Comparison of ENCODE assay signal across 8 cellular contexts in the genomic region with DNA sequence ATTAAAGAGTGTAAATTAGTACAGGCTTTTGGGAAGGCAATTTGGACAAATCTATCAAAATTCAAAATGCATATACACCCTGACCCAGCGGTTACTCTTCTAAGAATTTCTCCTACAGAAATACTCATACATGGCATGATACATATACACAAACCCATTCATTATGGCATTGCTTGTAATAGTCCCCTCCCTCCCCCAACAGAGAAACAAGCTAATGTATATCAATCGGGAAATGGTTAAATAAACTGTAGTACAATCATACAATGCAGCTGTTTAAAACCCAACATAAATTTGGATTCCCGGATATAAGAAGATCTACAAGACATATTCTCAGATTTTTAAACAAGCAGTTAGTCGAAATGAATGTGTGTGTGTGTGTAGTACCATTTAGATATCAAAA. TPM values are rescaled to one million over a fixed set of nuclear protein-coding genes. Genes with fewer than 3 reads are reported as not detected.
DNase-seq lines count a peak whose midpoint lies in the region; ATAC-seq, FAIRE-seq and TF ChIP-seq lines count a peak whose summit lies in the region.

No MANE protein-coding gene starts in this region.

- H3K4me3 Mint-ChIP-seq in endodermal cell: peak overlapping the region; percentile 88

- H3K4me3 ChIP-seq in endodermal cell (ENCODE audit: low read length) (peak overlapping the region; percentile 94), pancreas (peak overlapping the region; percentile 33 to 58 (median 50))

- H3K27me3 ChIP-seq in endodermal cell (ENCODE audit: control insufficient read depth, insufficient read depth, low read length, poor library complexity, severe bottlenecking) (no peaks in the 10 kb centered on the region), pancreas (peaks cover 0 to 6% (median 0%) of the 10 kb centered on the region in 4 donors)

- ATAC-seq in pancreas: no peak
- ATAC-seq in HG03520 (IDR thresholded peaks at IDR 0.05; ENCODE audit: unreplicated experiment): no peak
- ATAC-seq in GM21367 (IDR thresholded peaks at IDR 0.05; ENCODE audit: unreplicated experiment): no peak

- peaks cover 10% of the 10 kb centered on the region for H3K36me3 Mint-ChIP-seq in endodermal cell (ENCODE audit: low read depth)

- no peak for FAIRE-seq in pancreas (lab: Jason Lieb, UNC)

- intact Hi-C loops in pancreas (cut with DNase I): no loop called here

- TF ChIP-seq CTCF in endodermal cell (conservative IDR thresholded peaks at IDR 0.05) (no peak), pancreas (IDR thresholded peaks at IDR 0.05) (no peak)

- peaks cover 55% of the 10 kb centered on the region for H3K9me3 Mint-ChIP-seq in endodermal cell

- H3K4me1 ChIP-seq in endodermal cell (ENCODE audit: control insufficient read depth, insufficient read depth, low read length): no peaks in the 10 kb centered on the region
- H3K4me1 ChIP-seq in pancreas: no peaks in the 10 kb centered on the region

- H3K27ac ChIP-seq in endodermal cell (ENCODE audit: low read depth, low read length): peak overlapping the region; percentile 93
- peak overlapping the region in 3 of 4 donors; percentile 52 to 86 (median 80) for H3K27ac ChIP-seq in pancreas

- peak overlapping the region; percentile 86 for H3K9ac ChIP-seq in endodermal cell (ENCODE audit: extremely low read depth, low read length, poor library complexity, severe bottlenecking)

- peak overlapping the region; percentile 91 for H3K27ac Mint-ChIP-seq in endodermal cell

- no peaks in the 10 kb centered on the region for H3K9me3 ChIP-seq in endodermal cell (ENCODE audit: control insufficient read depth, low read length)
- no peaks in the 10 kb centered on the region for H3K9me3 ChIP-seq in pancreas

- 0% methylated on average over 1 of the region's 4 CpGs; no CpG with 5 or more reads in 1 of the 2 experiments for WGBS in endodermal cell (ENCODE audit: insufficient coverage in 1 of 2, insufficient read length in 1 of 2), 2 experiments
- 0 to 27% methylated on average over 4 of the region's 4 CpGs for WGBS in pancreas, 2 donors

- no peaks in the 10 kb centered on the region for H3K27me3 Mint-ChIP-seq in endodermal cell (ENCODE audit: insufficient read depth)

- H3K36me3 ChIP-seq in endodermal cell (ENCODE audit: control insufficient read depth, insufficient read depth, low read length): peaks cover 10% of the 10 kb centered on the region
- H3K36me3 ChIP-seq in pancreas: no peaks in the 10 kb centered on the region

- H3K4me1 Mint-ChIP-seq in endodermal cell: no peaks in the 10 kb centered on the region

- peak; percentile 70 for DNase-seq in NCI-H1092 treated with DMSO at 0.1 percent for 48 hours (lab: John Stamatoyannopoulos, UW)
- no peak for DNase-seq in NCI-H1092 (lab: John Stamatoyannopoulos, UW)
- DNase-seq in OCI-M1 (lab: John Stamatoyannopoulos, UW): peak; percentile 64
- no peak for DNase-seq in endodermal cell
- DNase-seq in pancreas: no peak
- no peak for DNase-seq in NCI-H2081 (lab: John Stamatoyannopoulos, UW)

RNA-seq across cellular contexts. Expression of gene HUWE1, which starts 0.8 kb away (rescaled TPM):
- 100 to 1,000 TPM; 316 to 325 TPM for total RNA-seq in endodermal cell
- 103 TPM for polyA plus RNA-seq in endodermal cell (2013, experiment 1 of 2)
- polyA plus RNA-seq in endodermal cell (2013, experiment 2 of 2): 110 TPM
- total RNA-seq in pancreas: 100 to 1,000 TPM in 1 of 6 donors, 10 to 100 TPM in 5; 73.5 to 116 (median 77.9) TPM
- 10 to 100 TPM; 29.8 to 38.6 TPM for polyA plus RNA-seq in pancreas

Comparison
In these comparisons a context has a peak if more than half of its experiments do, and no peak if none do; other contexts are left out.
1. DNase-seq: peak in NCI-H1092 treated with DMSO at 0.1 percent for 48 hours (single experiment) and OCI-M1 (single experiment); none in NCI-H1092 (single experiment), endodermal cell (single experiment), pancreas (0 of 6) and NCI-H2081 (0 of 2).